Comparison of ENCODE assay signal across 1 cellular context in genomic region chr5:35862126-35862525, GRCh38.
TF ChIP-seq lines count a peak whose summit lies in the region.

No MANE protein-coding gene starts in this region.

TF ChIP-seq in H1, 55 proteins besides CTCF, POLR2A, EP300 and RAD21:
- TF ChIP-seq RNF2 (IDR thresholded peaks at IDR 0.05; ENCODE audit: borderline replicate concordance, low read depth, low read length, missing control alignments, poor library complexity, severe bottlenecking): no peak
- no peak for TF ChIP-seq TAF7 (optimal IDR thresholded peaks at IDR 0.05; ENCODE audit: borderline replicate concordance, low read depth, low read length)
- no peak for TF ChIP-seq KDM5A (IDR thresholded peaks at IDR 0.05; ENCODE audit: low read length)
- TF ChIP-seq JUND (IDR thresholded peaks at IDR 0.05; ENCODE audit: low read length): no peak
- TF ChIP-seq MAFK (IDR thresholded peaks at IDR 0.05; ENCODE audit: low read depth, low read length): no peak
- no peak for TF ChIP-seq YY1 (IDR thresholded peaks at IDR 0.05; ENCODE audit: low read depth, low read length)
- TF ChIP-seq HDAC2 (IDR thresholded peaks at IDR 0.05; ENCODE audit: borderline replicate concordance in 1 of 2, low read depth in 2 of 2, low read length in 2 of 2): no peak
